In genomic region chr14:49621114-49621881, GRCh38 we compare ENCODE assay signal across 8 cellular contexts. TPM values are rescaled to one million over a fixed set of nuclear protein-coding genes. Genes with fewer than 3 reads are reported as not detected.
DNase-seq lines count a peak whose midpoint lies in the region; ATAC-seq and TF ChIP-seq lines count a peak whose summit lies in the region.

No MANE protein-coding gene starts in this region.

- no peaks in the 10 kb centered on the region for H3K9me3 ChIP-seq in SK-N-MC (ENCODE audit: low read depth, low read length)
- H3K9me3 ChIP-seq in smooth muscle cell (replicated peaks; ENCODE audit: low read depth) = no peaks in the 10 kb centered on the region

- H3F3A ChIP-seq in smooth muscle cell (ENCODE audit: low read depth) = peaks cover 23% of the 10 kb centered on the region

- peak overlapping the region; percentile 92 for H3K4me3 ChIP-seq in SK-N-MC
- H3K4me3 ChIP-seq in smooth muscle cell = peak overlapping the region; percentile 91

- H3K4me1 Mint-ChIP-seq in Calu3 (ENCODE audit: low read depth, unreplicated experiment) (peaks cover 17% of the 10 kb centered on the region), brain (peaks cover 63% of the 10 kb centered on the region), immature natural killer cell (peaks cover 62 to 78% of the 10 kb centered on the region in 2 donors)

- CTCF ChIA-PET in Calu3 (lab: Charles Lee) = interaction anchor here (2.5 kb wide), 1 partner anchor 13 kb away, joined by 12 read pairs; no protein-coding TSS in a partner anchor

- no peaks in the 10 kb centered on the region for H3K27me3 ChIP-seq in smooth muscle cell (ENCODE audit: low read depth)

- peaks cover 58% of the 10 kb centered on the region for H4K20me1 ChIP-seq in smooth muscle cell (ENCODE audit: low read depth)

- H3K79me2 ChIP-seq in smooth muscle cell (ENCODE audit: low read depth) = peaks cover 63% of the 10 kb centered on the region

- BruUV-seq in Calu3 (replicated peaks; lab: Mats Ljungman, UMichigan) = no TSS peak

- H3K27ac Mint-ChIP-seq in Calu3 (ENCODE audit: unreplicated experiment) (peak overlapping the region; percentile 99), brain (peak overlapping the region; percentile 99 to 100 (median 99)), immature natural killer cell (peak overlapping the region; percentile 96 to 100 (median 99))

- H3K27me3 Mint-ChIP-seq in Calu3 (ENCODE audit: unreplicated experiment) = no peaks in the 10 kb centered on the region
- peaks cover 21% of the 10 kb centered on the region for H3K27me3 Mint-ChIP-seq in brain
- peaks cover 8 to 13% (median 11%) of the 10 kb centered on the region in 3 donors for H3K27me3 Mint-ChIP-seq in immature natural killer cell (ENCODE audit: low read depth in 3 of 3)

- H3K4me3 Mint-ChIP-seq in Calu3 (ENCODE audit: low read depth, unreplicated experiment) (peak overlapping the region; percentile 95), brain (peak overlapping the region; percentile 98 to 99 (median 99)), immature natural killer cell (peak overlapping the region; percentile 97 to 99 (median 98))

- TF ChIP-seq CTCF in Calu3 (IDR thresholded peaks at IDR 0.05; ENCODE audit: unreplicated experiment) (no peak), brain (conservative IDR thresholded peaks at IDR 0.05) (no peak), smooth muscle cell (IDR thresholded peaks at IDR 0.05; ENCODE audit: borderline replicate concordance, insufficient read depth, poor library complexity, severe bottlenecking) (no peak)

- peak overlapping the region; percentile 98 for H3K4me2 ChIP-seq in smooth muscle cell

- WGBS in smooth muscle cell (ENCODE audit: low lambda C conversion rate) = 8% methylated on average over 30 of the region's 65 CpGs

- H3K36me3 Mint-ChIP-seq in Calu3 (ENCODE audit: insufficient read depth, unreplicated experiment) (peaks cover 66% of the 10 kb centered on the region), brain (peaks cover 44% of the 10 kb centered on the region), immature natural killer cell (peaks cover 3 to 9% (median 9%) of the 10 kb centered on the region in 3 donors)

- peak; percentile 35 for ATAC-seq in GM19455 (IDR thresholded peaks at IDR 0.05; ENCODE audit: unreplicated experiment)
- peak; percentile 27 for ATAC-seq in HG03571 (IDR thresholded peaks at IDR 0.05; ENCODE audit: unreplicated experiment)

- H3K36me3 ChIP-seq in SK-N-MC (ENCODE audit: insufficient read depth, low read length) = peaks cover 26% of the 10 kb centered on the region
- no peaks in the 10 kb centered on the region for H3K36me3 ChIP-seq in smooth muscle cell (ENCODE audit: low read depth)

- peaks cover 36% of the 10 kb centered on the region for H3K4me1 ChIP-seq in smooth muscle cell (ENCODE audit: low read depth)

- H3K9me3 Mint-ChIP-seq in Calu3 (ENCODE audit: low read depth, unreplicated experiment) = no peaks in the 10 kb centered on the region
- H3K9me3 Mint-ChIP-seq in brain = no peaks in the 10 kb centered on the region
- no peaks in the 10 kb centered on the region for H3K9me3 Mint-ChIP-seq in immature natural killer cell

- H2AFZ ChIP-seq in smooth muscle cell (ENCODE audit: low read depth) = peak overlapping the region; percentile 76

- intact Hi-C loops in Calu3 (cut with micrococcal nuclease; ENCODE audit: unreplicated experiment) = no loop called here

- H3K9ac ChIP-seq in SK-N-MC (ENCODE audit: insufficient read length) = peak overlapping the region; percentile 93
- peak overlapping the region; percentile 95 for H3K9ac ChIP-seq in smooth muscle cell (ENCODE audit: low read depth)

- DNase-seq in Calu3 (peak; percentile 64), SK-N-MC (ENCODE audit: low read depth, low spot score) (no peak), immature natural killer cell (no peak), smooth muscle cell (lab: John Stamatoyannopoulos, UW; ENCODE audit: unreplicated experiment) (no peak), GM19240 (ENCODE audit: insufficient read length, low spot score) (no peak)

- H3K27ac ChIP-seq in SK-N-MC (no peak overlapping the region), smooth muscle cell (ENCODE audit: low read depth) (peak overlapping the region; percentile 96)

RNA-seq across cellular contexts. Expression of gene MGAT2, which starts 0.7 kb away (rescaled TPM):
- 39.3 and 45.8 TPM in 2 replicates for total RNA-seq in Calu3 (2022)
- 10.1 TPM for polyA plus RNA-seq in brain (ENCODE audit: insufficient read depth, low read depth, low replicate concordance)
- polyA plus RNA-seq in immature natural killer cell = 10 to 100 TPM; 32.0 to 50.0 (median 37.8) TPM
- total RNA-seq in smooth muscle cell = 48.9 and 50.9 TPM in 2 replicates
- 35.6 and 41.0 TPM in 2 replicates for polyA plus RNA-seq in smooth muscle cell

RNA-seq across cellular contexts. Expression of gene RPL36AL, which starts 0.9 kb away (rescaled TPM):
- total RNA-seq in Calu3 (2022) (159 and 161 TPM in 2 replicates), smooth muscle cell (197 and 228 TPM in 2 replicates)
- polyA plus RNA-seq in brain (ENCODE audit: insufficient read depth, low read depth, low replicate concordance) (316 TPM), immature natural killer cell (100 to 1,000 TPM; 610 to 699 (median 654) TPM), smooth muscle cell (279 and 292 TPM in 2 replicates)

RNA-seq across cellular contexts. Expression of gene DNAAF2, which starts 13.7 kb away (rescaled TPM):
- 11.3 and 13.2 TPM in 2 replicates for total RNA-seq in Calu3 (2022)
- 7.8 TPM for polyA plus RNA-seq in brain (ENCODE audit: insufficient read depth, low read depth, low replicate concordance)
- polyA plus RNA-seq in immature natural killer cell = 10 to 100 TPM; 13.3 to 17.2 (median 15.4) TPM
- 12.0 and 14.0 TPM in 2 replicates for total RNA-seq in smooth muscle cell
- 10.4 and 11.3 TPM in 2 replicates for polyA plus RNA-seq in smooth muscle cell

RNA-seq across cellular contexts. Expression of gene LRR1, which starts 22.6 kb away (rescaled TPM):
- total RNA-seq in Calu3 (2022) (27.3 and 30.5 TPM in 2 replicates), smooth muscle cell (12.9 and 18.7 TPM in 2 replicates)
- polyA plus RNA-seq in brain (ENCODE audit: insufficient read depth, low read depth, low replicate concordance) (10.6 TPM), immature natural killer cell (10 to 100 TPM; 10.6 to 14.4 (median 12.5) TPM), smooth muscle cell (14.7 and 15.7 TPM in 2 replicates)

RNA-seq across cellular contexts. Expression of gene RPS29, which starts 35.1 kb away (rescaled TPM):
- 948 and 1,051 TPM in 2 replicates for total RNA-seq in Calu3 (2022)
- polyA plus RNA-seq in brain (ENCODE audit: insufficient read depth, low read depth, low replicate concordance) = 4,447 TPM
- polyA plus RNA-seq in immature natural killer cell = 1,000 to 10,000 TPM; 2,323 to 7,295 (median 3,604) TPM
- 6,053 and 7,688 TPM in 2 replicates for total RNA-seq in smooth muscle cell
- polyA plus RNA-seq in smooth muscle cell = 1,151 and 1,263 TPM in 2 replicates
